ENCODE assay signal across 12 cellular contexts in genomic region chr17:75325348-75325747, GRCh38. TPM values are rescaled to one million over a fixed set of nuclear protein-coding genes. Genes with fewer than 3 reads are reported as not detected.
A peak's percentile ranks its signal among the peaks of the same experiment; 100 is the strongest.
DNase-seq lines count a peak whose midpoint lies in the region; ATAC-seq and TF ChIP-seq lines count a peak whose summit lies in the region.
"Had no signal": no experiment of that assay in that cellular context is flagged by ENCODE, and none has a peak within 500 bp of the region (broad histone marks: within the 10 kb centered on the region; RNA-seq: fewer than 3 reads in every experiment).

No MANE protein-coding gene starts in this region.

- peaks cover 3% of the 10 kb centered on the region; the same call in 1 of the 2 replicates for H4K20me1 ChIP-seq in GM23338 (replicated peaks; ENCODE audit: insufficient read depth)

- H3K36me3 Mint-ChIP-seq in GM23338 (ENCODE audit: low read depth) = peaks cover 39% of the 10 kb centered on the region
- H3K36me3 Mint-ChIP-seq in activated naive CD8-positive, alpha-beta T cell treated with anti-CD3 and anti-CD28 coated beads for 36 hours = peaks cover 26% of the 10 kb centered on the region
- H3K36me3 Mint-ChIP-seq in naive thymus-derived CD8-positive, alpha-beta T cell = peaks cover 0 to 62% (median 4%) of the 10 kb centered on the region in 3 donors

- H3K27me3 ChIP-seq in A673 (replicated peaks; ENCODE audit: insufficient read depth, low read depth, low read length, poor library complexity) (no peaks in the 10 kb centered on the region), GM23338 (ENCODE audit: insufficient read depth) (no peaks in the 10 kb centered on the region), WERI-Rb-1 (ENCODE audit: insufficient read depth, low read depth, severe bottlenecking) (no peaks in the 10 kb centered on the region)
- H3K27me3 ChIP-seq: brain microvascular endothelial cell had no signal

- intact Hi-C loops in A673 (cut with micrococcal nuclease; ENCODE audit: unreplicated experiment) = no loop called here

- no peaks in the 10 kb centered on the region for H3K9me3 Mint-ChIP-seq in GM23338
- no peaks in the 10 kb centered on the region for H3K9me3 Mint-ChIP-seq in activated naive CD8-positive, alpha-beta T cell treated with anti-CD3 and anti-CD28 coated beads for 36 hours
- H3K9me3 Mint-ChIP-seq in naive thymus-derived CD8-positive, alpha-beta T cell = no peaks in the 10 kb centered on the region
- H3K9me3 Mint-ChIP-seq: CD4-positive, CD25-positive, alpha-beta regulatory T cell had no signal

- peaks cover 28% of the 10 kb centered on the region for H3K4me1 Mint-ChIP-seq in GM23338
- peaks cover 44% of the 10 kb centered on the region for H3K4me1 Mint-ChIP-seq in activated naive CD8-positive, alpha-beta T cell treated with anti-CD3 and anti-CD28 coated beads for 36 hours
- H3K4me1 Mint-ChIP-seq in naive thymus-derived CD8-positive, alpha-beta T cell = peaks cover 5 to 61% (median 34%) of the 10 kb centered on the region in 4 donors

- ATAC-seq in GM23338 (no peak), HG02938 (IDR thresholded peaks at IDR 0.05; ENCODE audit: unreplicated experiment) (no peak)
- no peak for ATAC-seq in naive thymus-derived CD8-positive, alpha-beta T cell
- ATAC-seq: PC-3 had no signal

- H3K4me2 ChIP-seq in GM23338 = no peak overlapping the region

- TF ChIP-seq CTCF in A673 (conservative IDR thresholded peaks at IDR 0.05; ENCODE audit: low read depth, low read length) (no peak), GM23338 (conservative IDR thresholded peaks at IDR 0.05; ENCODE audit: low read depth in 2 of 2) (no peak), WERI-Rb-1 (IDR thresholded peaks at IDR 0.05; ENCODE audit: low read depth, low read length) (no peak)

- POLR2A ChIA-PET in A673 (lab: Charles Lee; ENCODE audit: low non-redundant PET) = no interaction called here
- POLR2A ChIA-PET in naive thymus-derived CD8-positive, alpha-beta T cell (lab: Charles Lee) = interaction anchor here (1.6 kb wide), 1 partner anchor 11 kb away, joined by 4 read pairs; no protein-coding TSS in a partner anchor

- BruUV-seq in A673 (replicated peaks; lab: Mats Ljungman, UMichigan) = no TSS peak

- DNase-seq in A673 (ENCODE audit: low spot score) (no peak), GM23338 (ENCODE audit: low spot score) (no peak), GM19238 (ENCODE audit: insufficient read length, low spot score) (no peak), WERI-Rb-1 (no peak), dermis blood vessel endothelial cell (no peak)
- no peak for DNase-seq in activated naive CD8-positive, alpha-beta T cell treated with anti-CD3 and anti-CD28 coated beads for 36 hours
- no peak for DNase-seq in naive thymus-derived CD8-positive, alpha-beta T cell
- DNase-seq: brain microvascular endothelial cell; CD4-positive, CD25-positive, alpha-beta regulatory T cell; NCI-H2107; PC-3 had no signal

- H3K79me2 ChIP-seq in GM23338 (replicated peaks; ENCODE audit: insufficient read depth) = peaks cover 28% of the 10 kb centered on the region

- H3K9me3 ChIP-seq in A673 (ENCODE audit: low read depth, low read length, poor library complexity, severe bottlenecking) (no peaks in the 10 kb centered on the region), WERI-Rb-1 (ENCODE audit: severe bottlenecking) (no peaks in the 10 kb centered on the region)

- no peak overlapping the region for H3K4me3 ChIP-seq in A673 (ENCODE audit: low read depth, low read length, poor library complexity, severe bottlenecking)
- H3K4me3 ChIP-seq in GM23338 = no peak overlapping the region
- no peak overlapping the region for H3K4me3 ChIP-seq in WERI-Rb-1 (ENCODE audit: low read depth, low read length)

- no peaks in the 10 kb centered on the region for H3K4me1 ChIP-seq in A673 (ENCODE audit: insufficient read depth, low read length, poor library complexity, severe bottlenecking)
- H3K4me1 ChIP-seq in GM23338 (ENCODE audit: insufficient read depth) = peaks cover 22% of the 10 kb centered on the region

- H2AFZ ChIP-seq in GM23338 = no peak overlapping the region

- H3K27ac ChIP-seq in A673 (ENCODE audit: low read depth, low read length, poor library complexity, severe bottlenecking) (peak overlapping the region; percentile 33), GM23338 (ENCODE audit: low read depth) (peak overlapping the region; percentile 84), WERI-Rb-1 (no peak overlapping the region)
- H3K27ac ChIP-seq: brain microvascular endothelial cell had no signal

- peaks cover 8% of the 10 kb centered on the region for H3K27me3 Mint-ChIP-seq in GM23338 (ENCODE audit: insufficient read depth, low read depth, poor library complexity)
- H3K27me3 Mint-ChIP-seq in activated naive CD8-positive, alpha-beta T cell treated with anti-CD3 and anti-CD28 coated beads for 36 hours = no peaks in the 10 kb centered on the region
- H3K27me3 Mint-ChIP-seq in naive thymus-derived CD8-positive, alpha-beta T cell = no peaks in the 10 kb centered on the region
- H3K27me3 Mint-ChIP-seq: CD4-positive, CD25-positive, alpha-beta regulatory T cell had no signal

- no peak overlapping the region for H3K4me3 Mint-ChIP-seq in GM23338
- H3K4me3 Mint-ChIP-seq in activated naive CD8-positive, alpha-beta T cell treated with anti-CD3 and anti-CD28 coated beads for 36 hours = no peak overlapping the region
- H3K4me3 Mint-ChIP-seq in naive thymus-derived CD8-positive, alpha-beta T cell = peak overlapping the region in 1 of 10 donors; percentile 4
- H3K4me3 Mint-ChIP-seq: CD4-positive, CD25-positive, alpha-beta regulatory T cell had no signal

- H3K36me3 ChIP-seq in A673 (ENCODE audit: insufficient read depth, low read length, poor library complexity, severe bottlenecking) = peaks cover 14% of the 10 kb centered on the region
- H3K36me3 ChIP-seq in GM23338 (ENCODE audit: insufficient read depth) = peaks cover 18% of the 10 kb centered on the region
- peaks cover 58% of the 10 kb centered on the region for H3K36me3 ChIP-seq in WERI-Rb-1

- peaks cover 13% of the 10 kb centered on the region; the same call in 1 of the 2 replicates for H3F3A ChIP-seq in GM23338 (replicated peaks; ENCODE audit: low read depth)

- no peaks in the 10 kb centered on the region for H3K9me2 ChIP-seq in GM23338 (ENCODE audit: insufficient read depth)

- H3K27ac Mint-ChIP-seq in GM23338 = peak overlapping the region; percentile 34
- peak overlapping the region; percentile 66 for H3K27ac Mint-ChIP-seq in activated naive CD8-positive, alpha-beta T cell treated with anti-CD3 and anti-CD28 coated beads for 36 hours
- H3K27ac Mint-ChIP-seq in naive thymus-derived CD8-positive, alpha-beta T cell = peak overlapping the region in 9 of 10 donors; percentile 17 to 88 (median 74)

- CTCF ChIA-PET in A673 (lab: Charles Lee) = no interaction called here

TF ChIP-seq in GM23338, 12 proteins besides CTCF, POLR2A, EP300 and RAD21:
- no peak for TF ChIP-seq EZH2 (IDR thresholded peaks at IDR 0.05; ENCODE audit: low read depth, unreplicated experiment)

RNA-seq across cellular contexts. Expression of gene SLC25A19, which starts 36.1 kb away (rescaled TPM):
- total RNA-seq in A673 (2021) (40.0 and 45.0 TPM in 2 replicates), dermis blood vessel endothelial cell (10.3 and 13.1 TPM in 2 replicates)
- 16.3 and 22.4 TPM in 2 replicates for total RNA-seq in GM23338 (2014; rRNA removed; shearing (Covaris generic))
- 17.9 and 19.4 TPM in 2 replicates for polyA plus RNA-seq in GM23338 (2016; fragmentation: Nextera tagmentation; extraction: Ambion mirVana)
- total RNA-seq in activated naive CD8-positive, alpha-beta T cell treated with anti-CD3 and anti-CD28 coated beads for 36 hours = 100 to 1,000 TPM; 103 to 107 TPM
- 10 to 100 TPM; 20.5 to 22.5 TPM for total RNA-seq in naive thymus-derived CD8-positive, alpha-beta T cell
- polyA plus RNA-seq in naive thymus-derived CD8-positive, alpha-beta T cell = 10 to 100 TPM; 11.2 to 15.4 (median 13.3) TPM

RNA-seq across cellular contexts. Expression of gene MIF4GD, which starts 54.3 kb away (rescaled TPM):
- 14.7 and 22.4 TPM in 2 replicates for total RNA-seq in A673 (2021)
- 15.5 and 15.9 TPM in 2 replicates for total RNA-seq in GM23338 (2014; rRNA removed; shearing (Covaris generic))
- polyA plus RNA-seq in GM23338 (2016; fragmentation: Nextera tagmentation; extraction: Ambion mirVana) = 9.4 and 11.3 TPM in 2 replicates
- 10 to 100 TPM; 35.3 to 38.1 TPM for total RNA-seq in activated naive CD8-positive, alpha-beta T cell treated with anti-CD3 and anti-CD28 coated beads for 36 hours
- 10 to 100 TPM; 37.3 to 39.4 TPM for total RNA-seq in naive thymus-derived CD8-positive, alpha-beta T cell
- polyA plus RNA-seq in naive thymus-derived CD8-positive, alpha-beta T cell = 10 to 100 TPM; 76.2 to 96.6 (median 90.5) TPM
- 10.6 and 12.8 TPM in 2 replicates for total RNA-seq in dermis blood vessel endothelial cell
